In genomic region chr4:1945492-1945891, GRCh38 we compare ENCODE assay signal across 11 cellular contexts.
"Had no signal": no experiment of that assay in that cellular context is flagged by ENCODE, and none has a peak within 500 bp of the region (broad histone marks: within the 10 kb centered on the region; RNA-seq: fewer than 3 reads in every experiment).

No MANE protein-coding gene starts in this region.

- ATAC-seq: left ventricle myocardium superior; stimulated activated memory B cell treated with anti-CD40 and anti-IgM and Interleukin-4, amounts not matched to agents 10 μg/mL and 1 μg/mL and 100 μg/mL, for 72 hours had no signal

- H3K4me1 Mint-ChIP-seq: nephron; stimulated activated memory B cell treated with anti-CD40 and anti-IgM and Interleukin-4, amounts not matched to agents 10 μg/mL and 1 μg/mL and 100 μg/mL, for 72 hours had no signal

- H3K27me3 Mint-ChIP-seq: activated T-cell treated with anti-CD3 and anti-CD28 coated beads, Interleukin-2, amount 50 U/mL, for 24 hours; stimulated activated memory B cell treated with anti-CD40 and anti-IgM and Interleukin-4, amounts not matched to agents 10 μg/mL and 1 μg/mL and 100 μg/mL, for 72 hours had no signal

- H3K4me3 ChIP-seq: thyroid gland had no signal

- H3K27ac ChIP-seq: thyroid gland, VCaP had no signal

- H3K9me3 ChIP-seq: thyroid gland had no signal

- H3K9me3 Mint-ChIP-seq: activated T-cell treated with anti-CD3 and anti-CD28 coated beads, Interleukin-2, amount 50 U/mL, for 24 hours; nephron; stimulated activated memory B cell treated with anti-CD40 and anti-IgM and Interleukin-4, amounts not matched to agents 10 μg/mL and 1 μg/mL and 100 μg/mL, for 72 hours had no signal

- DNase-seq: activated CD4-positive, alpha-beta T cell treated with anti-CD3 and anti-CD28 coated beads, Interleukin-2, amount 50 U/mL, for 48 hours; activated effector memory CD4-positive, alpha-beta T cell treated with Interleukin-2 at 50 U/mL for 16 hours; activated naive CD4-positive, alpha-beta T cell treated with anti-CD3 and anti-CD28 coated beads, Interleukin-2, amount 50 U/mL, for 16 hours; activated T-cell treated with anti-CD3 and anti-CD28 coated beads, Interleukin-2, amount 50 U/mL, for 24 hours; left ventricle myocardium superior; mesenchymal stem cell; T-helper 1 cell; thyroid gland had no signal

- H3K27ac Mint-ChIP-seq: activated T-cell treated with anti-CD3 and anti-CD28 coated beads, Interleukin-2, amount 50 U/mL, for 24 hours; nephron; stimulated activated memory B cell treated with anti-CD40 and anti-IgM and Interleukin-4, amounts not matched to agents 10 μg/mL and 1 μg/mL and 100 μg/mL, for 72 hours had no signal

- H3K4me3 Mint-ChIP-seq: activated T-cell treated with anti-CD3 and anti-CD28 coated beads, Interleukin-2, amount 50 U/mL, for 24 hours; nephron; stimulated activated memory B cell treated with anti-CD40 and anti-IgM and Interleukin-4, amounts not matched to agents 10 μg/mL and 1 μg/mL and 100 μg/mL, for 72 hours had no signal

- H3K27me3 ChIP-seq: thyroid gland had no signal
